In the genomic region with DNA sequence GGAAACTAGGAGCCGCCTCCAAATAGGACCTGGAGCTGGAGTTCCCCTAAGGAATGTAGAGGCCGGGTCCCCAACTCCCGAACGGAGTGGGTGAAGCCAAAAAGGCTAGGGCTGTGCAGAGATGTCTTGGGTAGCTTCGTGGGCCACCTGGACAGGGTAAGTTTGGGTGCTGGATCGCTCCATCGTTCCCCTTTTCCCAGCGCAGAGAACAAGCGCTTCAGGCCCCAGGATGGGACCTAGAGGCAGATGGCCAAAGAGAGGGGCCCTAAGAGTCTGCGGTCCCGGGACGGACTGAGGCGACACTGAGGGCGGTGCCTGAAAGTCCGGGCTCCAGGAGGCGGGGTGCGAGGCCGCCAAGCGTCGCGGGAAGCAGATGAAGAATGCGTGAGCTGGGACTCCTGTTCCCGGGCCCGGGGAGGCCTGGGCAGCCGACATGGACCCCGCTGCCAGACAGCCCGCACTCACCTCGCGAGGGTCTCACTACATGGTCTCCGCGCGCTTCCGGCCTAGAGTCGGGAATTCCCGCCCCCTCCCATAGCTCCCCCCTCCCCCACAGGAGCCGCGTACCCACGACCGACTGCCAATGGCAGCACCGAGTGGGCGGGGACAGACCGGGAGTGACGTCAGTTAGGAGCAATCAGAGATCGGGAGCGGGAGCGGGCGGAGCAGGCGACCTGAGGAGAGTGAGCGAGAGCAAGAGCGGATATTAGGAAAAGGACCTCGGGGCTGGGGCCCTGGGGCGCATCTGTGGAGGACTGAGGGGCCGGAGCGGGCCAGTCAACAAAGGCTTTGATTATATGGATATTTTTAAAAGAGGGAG, we compare ENCODE assay signal across 8 cellular contexts. TPM values are rescaled to one million over a fixed set of nuclear protein-coding genes. Genes with fewer than 3 reads are reported as not detected.
A peak's percentile ranks its signal among the peaks of the same experiment; 100 is the strongest.
DNase-seq lines count a peak whose midpoint lies in the region; ATAC-seq, FAIRE-seq and TF ChIP-seq lines count a peak whose summit lies in the region.

A gene with protein sequence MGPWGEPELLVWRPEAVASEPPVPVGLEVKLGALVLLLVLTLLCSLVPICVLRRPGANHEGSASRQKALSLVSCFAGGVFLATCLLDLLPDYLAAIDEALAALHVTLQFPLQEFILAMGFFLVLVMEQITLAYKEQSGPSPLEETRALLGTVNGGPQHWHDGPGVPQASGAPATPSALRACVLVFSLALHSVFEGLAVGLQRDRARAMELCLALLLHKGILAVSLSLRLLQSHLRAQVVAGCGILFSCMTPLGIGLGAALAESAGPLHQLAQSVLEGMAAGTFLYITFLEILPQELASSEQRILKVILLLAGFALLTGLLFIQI (minus strand): TSS at position 508 of the 820 bp plus-strand sequence. CDS start 822 bp downstream, outside the sequence.

- H3K27ac Mint-ChIP-seq in activated CD4-positive, alpha-beta T cell treated with anti-CD3 and anti-CD28 coated beads, Interleukin-2, amount 10 ng/mL, durations not matched to agents 7 days and 5 days = peak within 1 kb of the TSS; percentile 91

- peak; percentile 33 for ATAC-seq in HG03565 (IDR thresholded peaks at IDR 0.05; ENCODE audit: unreplicated experiment)

- peaks cover 19% of the 10 kb centered on the region for H3K36me3 Mint-ChIP-seq in activated CD4-positive, alpha-beta T cell treated with anti-CD3 and anti-CD28 coated beads, Interleukin-2, amount 10 ng/mL, durations not matched to agents 7 days and 5 days (ENCODE audit: low read depth)

- peaks cover 68% of the 10 kb centered on the region for H3K4me1 Mint-ChIP-seq in activated CD4-positive, alpha-beta T cell treated with anti-CD3 and anti-CD28 coated beads, Interleukin-2, amount 10 ng/mL, durations not matched to agents 7 days and 5 days

- peak within 1 kb of the TSS; percentile 81 for H3K4me3 Mint-ChIP-seq in activated CD4-positive, alpha-beta T cell treated with anti-CD3 and anti-CD28 coated beads, Interleukin-2, amount 10 ng/mL, durations not matched to agents 7 days and 5 days

- H3K4me3 ChIP-seq in colonic mucosa = peak within 1 kb of the TSS; percentile 63

- DNase-seq in Ammon's horn (ENCODE audit: low spot score) = peak; percentile 99
- DNase-seq in GM19239 (ENCODE audit: insufficient read length, low spot score) = peak; percentile 76
- DNase-seq in NCI-H748 treated with DMSO at 0.1 percent for 48 hours (lab: John Stamatoyannopoulos, UW) = peak; percentile 96
- peak; percentile 97 for DNase-seq in activated CD4-positive, alpha-beta T cell treated with anti-CD3 and anti-CD28 coated beads, Interleukin-2, amount 10 ng/mL, durations not matched to agents 7 days and 5 days
- DNase-seq in colonic mucosa = peak; percentile 100
- peak; percentile 99 for DNase-seq in left kidney (ENCODE audit: low read depth, low spot score)
- DNase-seq in stimulated activated CD4-positive, alpha-beta T cell treated with anti-CD3 and anti-CD28 coated beads, Interleukin-1b, Interleukin-23, amount 100 ng/mL, for 48 hours = peak; percentile 93

- H3K27ac ChIP-seq in colonic mucosa = peak within 1 kb of the TSS; percentile 96

- peaks cover 11% of the 10 kb centered on the region for H3K36me3 ChIP-seq in colonic mucosa

- H3K9me3 Mint-ChIP-seq in activated CD4-positive, alpha-beta T cell treated with anti-CD3 and anti-CD28 coated beads, Interleukin-2, amount 10 ng/mL, durations not matched to agents 7 days and 5 days = no peaks in the 10 kb centered on the region

- peak within 1 kb of the TSS; percentile 92 to 99 for H3K9ac ChIP-seq in colonic mucosa (ENCODE audit: low read depth in 2 of 2, low read length in 2 of 2)

- intact Hi-C loops in colonic mucosa (cut with DNase I) = no loop called here

- H3K27me3 Mint-ChIP-seq in activated CD4-positive, alpha-beta T cell treated with anti-CD3 and anti-CD28 coated beads, Interleukin-2, amount 10 ng/mL, durations not matched to agents 7 days and 5 days = no peaks in the 10 kb centered on the region

- peak; percentile 96 for FAIRE-seq in GM19239 (lab: Jason Lieb, UNC)

- POLR2A ChIA-PET in activated CD4-positive, alpha-beta T cell treated with anti-CD3 and anti-CD28 coated beads, Interleukin-2, amount 10 ng/mL, durations not matched to agents 7 days and 5 days (lab: Charles Lee) = interaction anchor here (0.5 to 2.1 kb wide), 4 partner anchors 17 to 309 kb away, joined by 3 to 13 read pairs (median 4); no protein-coding TSS in a partner anchor

- TF ChIP-seq CTCF in colonic mucosa (IDR thresholded peaks at IDR 0.05) = no peak

- CTCF ChIA-PET in activated CD4-positive, alpha-beta T cell treated with anti-CD3 and anti-CD28 coated beads, Interleukin-2, amount 10 ng/mL, durations not matched to agents 7 days and 5 days (lab: Charles Lee) = interaction anchor here (1.2 to 2.2 kb wide), 7 partner anchors 9 to 24 kb away, joined by 4 to 13 read pairs (median 7); partner anchors contain the start of genes DENND4B, JTB and RAB13

- H3K9me3 ChIP-seq in colonic mucosa = no peaks in the 10 kb centered on the region

- H3K27me3 ChIP-seq in colonic mucosa = no peaks in the 10 kb centered on the region

- H3K4me1 ChIP-seq in colonic mucosa = peaks cover 23% of the 10 kb centered on the region

RNA-seq across cellular contexts. Expression of the gene that starts here (rescaled TPM):
- 10 to 100 TPM; 33.5 to 36.4 TPM for total RNA-seq in activated CD4-positive, alpha-beta T cell treated with anti-CD3 and anti-CD28 coated beads, Interleukin-2, amount 10 ng/mL, durations not matched to agents 7 days and 5 days
- 10 to 100 TPM; 76.8 to 90.9 TPM for total RNA-seq in colonic mucosa

Comparison
In these comparisons a context has a peak if more than half of its experiments do, and no peak if none do; other contexts are left out.
1. Peak in every context shown above with its lines: DNase-seq, ATAC-seq, H3K4me3 ChIP-seq and H3K27ac ChIP-seq.